8 cellular contexts compared by ENCODE assay signal in the genomic region with DNA sequence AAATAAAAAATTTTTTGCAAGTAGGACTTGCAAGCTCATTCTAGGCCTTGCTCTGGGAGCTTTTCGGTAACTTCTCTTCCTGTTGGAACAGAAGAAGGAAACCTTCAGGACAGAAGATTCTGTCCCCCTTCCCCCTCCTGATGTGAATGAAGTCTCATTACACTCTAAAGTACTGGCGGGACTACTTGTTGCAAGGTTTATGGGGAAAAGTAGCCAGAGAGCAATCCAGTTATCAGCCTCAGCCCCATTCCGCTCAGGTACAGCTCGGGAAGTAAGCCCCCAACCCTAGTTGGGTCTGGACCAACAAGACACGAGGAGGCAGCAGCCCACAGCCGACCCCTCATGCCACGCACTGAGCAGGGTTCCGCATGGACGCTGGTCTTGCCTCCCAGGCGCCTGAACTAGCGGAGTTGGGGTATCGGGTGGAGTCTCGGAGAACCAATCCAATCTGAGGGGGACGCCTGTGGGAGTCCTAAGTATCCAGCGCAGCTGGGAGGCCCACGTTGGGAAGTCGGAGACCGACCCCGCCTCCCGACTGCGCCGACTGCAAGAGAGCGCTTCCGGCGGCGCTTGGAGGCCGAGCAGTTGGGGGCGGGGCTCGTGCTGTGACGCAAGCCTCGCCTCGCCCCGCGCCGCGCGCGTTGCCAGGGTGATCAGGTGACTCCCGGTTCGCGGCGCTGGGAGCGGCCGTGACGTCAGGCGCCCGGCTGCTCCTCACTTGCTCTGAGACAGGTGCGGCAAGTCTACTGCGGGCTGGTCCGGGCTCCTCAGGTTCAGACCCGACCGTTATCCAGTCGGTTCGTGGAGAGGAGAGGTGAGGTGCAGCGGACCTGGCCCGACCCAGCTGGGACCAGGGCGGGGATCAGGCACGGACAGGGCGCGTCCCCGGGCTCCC. TPM values are rescaled to one million over a fixed set of nuclear protein-coding genes. Genes with fewer than 3 reads are reported as not detected.
DNase-seq lines count a peak whose midpoint lies in the region; ATAC-seq and TF ChIP-seq lines count a peak whose summit lies in the region.

A gene with protein sequence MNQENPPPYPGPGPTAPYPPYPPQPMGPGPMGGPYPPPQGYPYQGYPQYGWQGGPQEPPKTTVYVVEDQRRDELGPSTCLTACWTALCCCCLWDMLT (plus strand): TSS at position 717 of the 895 bp plus-strand sequence. CDS start 19,278 bp downstream, outside the sequence.

- intact Hi-C loops in ascending aorta (cut with DNase I) (loop anchor here (1.0 to 5.0 kb wide), 6 partner anchors 62 to 383 kb away; partner anchors contain the start of genes ANKHD1, HBEGF and SRA1), right cardiac atrium (cut with DNase I) (loop anchor here in 2 of 4 donors (5.0 to 10.0 kb wide), 4 partner anchors 48 to 173 kb away; partner anchors contain the start of gene HBEGF (in 2 of the 2)), uterus (cut with DNase I; ENCODE audit: low total_unique reads) (no loop called here)

- H3K4me3 ChIP-seq in ascending aorta (peak within 1 kb of the TSS; percentile 93), right cardiac atrium (ENCODE audit: low read length) (peak within 1 kb of the TSS; percentile 67), uterus (peak within 1 kb of the TSS; percentile 97 to 99)

- peak; percentile 75 for ATAC-seq in GM18499 (IDR thresholded peaks at IDR 0.05; ENCODE audit: insufficient read depth, unreplicated experiment)
- ATAC-seq in HG02938 (IDR thresholded peaks at IDR 0.05; ENCODE audit: unreplicated experiment) = peak; percentile 88
- peak; percentile 95 to 96 for ATAC-seq in right cardiac atrium

- peak; percentile 93 to 96 for TF ChIP-seq POLR2A in uterus (IDR thresholded peaks at IDR 0.05)

- peak in 1 of 3 experiments; percentile 3 for TF ChIP-seq CTCF in ascending aorta (IDR thresholded peaks at IDR 0.05)
- no peak for TF ChIP-seq CTCF in uterus (IDR thresholded peaks at IDR 0.05)

- H3K4me1 ChIP-seq in ascending aorta (peaks cover 4 to 28% of the 10 kb centered on the region in 2 donors), right cardiac atrium (ENCODE audit: control insufficient read depth, insufficient read depth, low read length) (peaks cover 5% of the 10 kb centered on the region), uterus (no peaks in the 10 kb centered on the region)

- H3K36me3 ChIP-seq in ascending aorta = no peaks in the 10 kb centered on the region
- no peaks in the 10 kb centered on the region for H3K36me3 ChIP-seq in uterus

- H3K27me3 ChIP-seq in ascending aorta (no peaks in the 10 kb centered on the region), right cardiac atrium (ENCODE audit: control insufficient read depth, insufficient read depth) (no peaks in the 10 kb centered on the region), uterus (no peaks in the 10 kb centered on the region)

- H3K9me3 ChIP-seq in ascending aorta (no peaks in the 10 kb centered on the region), right cardiac atrium (ENCODE audit: control insufficient read depth, low read length) (no peaks in the 10 kb centered on the region), uterus (no peaks in the 10 kb centered on the region)

- peak within 1 kb of the TSS; percentile 96 to 98 for H3K27ac ChIP-seq in ascending aorta
- H3K27ac ChIP-seq in right cardiac atrium (ENCODE audit: low read length) = peak within 1 kb of the TSS; percentile 86
- H3K27ac ChIP-seq in uterus = peak within 1 kb of the TSS; percentile 98

- 2% methylated on average over 61 of the region's 61 CpGs for WGBS in right cardiac atrium

- peak; percentile 30 for DNase-seq in NCI-H187 treated with DMSO at 0.1 percent for 48 hours (lab: John Stamatoyannopoulos, UW)
- DNase-seq in T-helper 2 cell = peak; percentile 91 to 96 (median 95)
- DNase-seq in ascending aorta (ENCODE audit: low spot score in 2 of 2) = peak; percentile 86 to 98
- peak; percentile 97 to 99 (median 98) for DNase-seq in right cardiac atrium
- DNase-seq in pulmonary artery endothelial cell (ENCODE audit: low read depth, low spot score) = peak; percentile 75
- peak; percentile 95 to 97 for DNase-seq in uterus

RNA-seq across cellular contexts. Expression of the gene that starts here (rescaled TPM):
- total RNA-seq in ascending aorta (66.3 TPM), right cardiac atrium (10 to 100 TPM; 47.8 to 58.3 (median 51.1) TPM), pulmonary artery endothelial cell (10.5 and 19.7 TPM in 2 replicates), uterus (10 to 100 TPM in 3 of 4 donors, 1 to 10 TPM in 1; 4.4 to 76.8 (median 45.3) TPM)
- 77.4 TPM for polyA plus RNA-seq in right cardiac atrium

Comparison
In these comparisons a context has a peak if more than half of its experiments do, and no peak if none do; other contexts are left out.
1. Peak in every context shown above with its lines: DNase-seq, ATAC-seq, H3K4me3 ChIP-seq and H3K27ac ChIP-seq.
2. DNase-seq: peak in every context shown above with its lines; median percentile 98 in right cardiac atrium; 96 in uterus; 95 in T-helper 2 cell; 92 in ascending aorta; 75 in pulmonary artery endothelial cell; 30 in NCI-H187 treated with DMSO at 0.1 percent for 48 hours.